25 cellular contexts compared by ENCODE assay signal in the genomic region with DNA sequence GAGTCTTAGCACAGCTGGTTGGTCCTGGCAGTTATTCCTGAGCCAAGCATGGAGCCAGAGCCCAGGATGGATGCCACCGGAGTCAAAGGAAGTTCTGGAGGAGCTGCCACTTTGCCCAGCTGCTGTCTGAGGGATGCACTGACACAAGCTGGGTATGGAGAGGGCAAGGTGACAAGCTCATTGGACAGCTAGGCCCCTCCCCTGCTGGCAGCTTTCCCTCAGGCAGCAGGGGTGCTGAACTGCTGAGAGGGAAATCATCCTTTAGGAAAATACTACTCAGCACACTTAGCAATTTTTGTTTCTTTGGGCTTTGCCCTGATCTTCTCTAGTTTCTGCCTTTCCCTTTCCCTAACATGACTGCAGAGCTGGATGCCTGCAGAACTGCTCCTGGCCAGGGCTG.
DNase-seq lines count a peak whose midpoint lies in the region; ATAC-seq, FAIRE-seq and TF ChIP-seq lines count a peak whose summit lies in the region.
"Had no signal": no experiment of that assay in that cellular context is flagged by ENCODE, and none has a peak within 500 bp of the region (broad histone marks: within the 10 kb centered on the region; RNA-seq: fewer than 3 reads in every experiment).

No MANE protein-coding gene starts in this region.

- H3K27ac Mint-ChIP-seq in activated naive CD4-positive, alpha-beta T cell treated with anti-CD3 and anti-CD28 coated beads, Interleukin-2, amount 50 U/mL, for 24 hours = no peak overlapping the region
- H3K27ac Mint-ChIP-seq: activated CD4-positive, alpha-beta T cell treated with anti-CD3 and anti-CD28 coated beads for 36 hours; activated naive CD8-positive, alpha-beta T cell treated with anti-CD3 and anti-CD28 coated beads, Interleukin-2, amount 10 ng/mL, durations not matched to agents 7 days and 5 days; activated T-helper 1 cell treated with anti-CD3 and anti-CD28 coated beads, Interleukin-12 subunit alpha, Interleukin-12 subunit beta, Interleukin-2, Interleukin-4 antibody, amounts not matched to agents 30 ng/mL and 10 ng/mL and 1 ng/mL, durations not matched to agents 14 hours and 24 hours and 36 hours; CD4-positive, alpha-beta memory T cell; natural killer cell treated with Interleukin-12 subunit alpha and Interleukin-12 subunit beta and Interleukin-15 and Interleukin-18, amount 100 ng/mL, for 72 hours; type B pancreatic cell had no signal

- no peak for DNase-seq in activated naive CD4-positive, alpha-beta T cell treated with Interleukin-2 at 50 U/mL for 16 hours
- DNase-seq in NCI-H2171 (lab: John Stamatoyannopoulos, UW) (peak; percentile 40), kidney tubule cell (ENCODE audit: low spot score) (peak; percentile 10), HCEC 1CT (no peak), GM12891 (ENCODE audit: insufficient read length, low spot score) (no peak), NCI-H774 (lab: John Stamatoyannopoulos, UW) (no peak)
- DNase-seq: activated CD4-positive, alpha-beta T cell treated with anti-CD3 and anti-CD28 coated beads for 36 hours; activated naive CD8-positive, alpha-beta T cell treated with anti-CD3 and anti-CD28 coated beads, Interleukin-2, amount 10 ng/mL, durations not matched to agents 7 days and 5 days; CD4-positive, alpha-beta memory T cell; H7; Kasumi-1; NCI-H1436 treated with DMSO at 0.1 percent for 48 hours; NCI-H226; PC-3; stimulated activated CD4-positive, alpha-beta T cell treated with anti-CD3 and anti-CD28 coated beads, Interleukin-2, amount 100 ng/mL, for 24 hours; stimulated activated naive CD4-positive, alpha-beta T cell treated with Interleukin-2 at 50 U/mL for 16 hours; T-helper 1 cell had no signal

- no peaks in the 10 kb centered on the region for H3K9me3 Mint-ChIP-seq in activated naive CD4-positive, alpha-beta T cell treated with anti-CD3 and anti-CD28 coated beads, Interleukin-2, amount 50 U/mL, for 24 hours
- H3K9me3 Mint-ChIP-seq: activated T-helper 1 cell treated with anti-CD3 and anti-CD28 coated beads, Interleukin-12 subunit alpha, Interleukin-12 subunit beta, Interleukin-2, Interleukin-4 antibody, amounts not matched to agents 30 ng/mL and 10 ng/mL and 1 ng/mL, durations not matched to agents 14 hours and 24 hours and 36 hours; natural killer cell treated with Interleukin-12 subunit alpha and Interleukin-12 subunit beta and Interleukin-15 and Interleukin-18, amount 100 ng/mL, for 72 hours; type B pancreatic cell had no signal

- peaks cover 1% of the 10 kb centered on the region for H3K36me3 Mint-ChIP-seq in activated naive CD4-positive, alpha-beta T cell treated with anti-CD3 and anti-CD28 coated beads, Interleukin-2, amount 50 U/mL, for 24 hours
- H3K36me3 Mint-ChIP-seq: brain; CD4-positive, alpha-beta memory T cell; natural killer cell treated with Interleukin-12 subunit alpha and Interleukin-12 subunit beta and Interleukin-15 and Interleukin-18, amount 100 ng/mL, for 72 hours; type B pancreatic cell had no signal

- H3K27me3 Mint-ChIP-seq in activated naive CD4-positive, alpha-beta T cell treated with anti-CD3 and anti-CD28 coated beads, Interleukin-2, amount 50 U/mL, for 24 hours = no peaks in the 10 kb centered on the region
- H3K27me3 Mint-ChIP-seq: activated naive CD8-positive, alpha-beta T cell treated with anti-CD3 and anti-CD28 coated beads, Interleukin-2, amount 10 ng/mL, durations not matched to agents 7 days and 5 days; type B pancreatic cell had no signal

- FAIRE-seq in GM12891 (lab: Jason Lieb, UNC) = no peak
- FAIRE-seq: colon, HTR-8/SVneo had no signal

- no peak for ATAC-seq in esophagus mucosa
- ATAC-seq: activated CD4-positive, alpha-beta T cell treated with anti-CD3 and anti-CD28 coated beads for 36 hours; PC-3 had no signal

- no peak for TF ChIP-seq POLR2A in GM12891 (IDR thresholded peaks at IDR 0.05; ENCODE audit: low read depth, low read length)

- peaks cover 40% of the 10 kb centered on the region for H3K4me1 Mint-ChIP-seq in activated naive CD4-positive, alpha-beta T cell treated with anti-CD3 and anti-CD28 coated beads, Interleukin-2, amount 50 U/mL, for 24 hours

- peak overlapping the region; percentile 19 for H3K4me3 Mint-ChIP-seq in activated naive CD4-positive, alpha-beta T cell treated with anti-CD3 and anti-CD28 coated beads, Interleukin-2, amount 50 U/mL, for 24 hours
- H3K4me3 Mint-ChIP-seq: activated CD4-positive, alpha-beta T cell treated with anti-CD3 and anti-CD28 coated beads for 36 hours; activated naive CD8-positive, alpha-beta T cell treated with anti-CD3 and anti-CD28 coated beads, Interleukin-2, amount 10 ng/mL, durations not matched to agents 7 days and 5 days; activated T-helper 1 cell treated with anti-CD3 and anti-CD28 coated beads, Interleukin-12 subunit alpha, Interleukin-12 subunit beta, Interleukin-2, Interleukin-4 antibody, amounts not matched to agents 30 ng/mL and 10 ng/mL and 1 ng/mL, durations not matched to agents 14 hours and 24 hours and 36 hours; brain; CD4-positive, alpha-beta memory T cell; natural killer cell treated with Interleukin-12 subunit alpha and Interleukin-12 subunit beta and Interleukin-15 and Interleukin-18, amount 100 ng/mL, for 72 hours; type B pancreatic cell had no signal

TF ChIP-seq in GM12891, 5 proteins besides CTCF, POLR2A, EP300 and RAD21:
- TF ChIP-seq SPI1 (IDR thresholded peaks at IDR 0.05; ENCODE audit: low read depth, low read length) (no peak), PAX5 (IDR thresholded peaks at IDR 0.05; ENCODE audit: insufficient read depth, low read length, severe bottlenecking) (no peak), TAF1 (IDR thresholded peaks at IDR 0.05; ENCODE audit: low read depth, low read length) (no peak), POLR2AphosphoS5 (IDR thresholded peaks at IDR 0.05; ENCODE audit: low read depth, low read length) (no peak), POU2F2 (IDR thresholded peaks at IDR 0.05; ENCODE audit: low read depth, low read length) (no peak)

Comparison
In these comparisons a context has a peak if more than half of its experiments do, and no peak if none do; other contexts are left out.
1. DNase-seq: peak in NCI-H2171 (single experiment) and kidney tubule cell (single experiment); none in activated naive CD4-positive, alpha-beta T cell treated with Interleukin-2 at 50 U/mL for 16 hours (single experiment), HCEC 1CT (single experiment), GM12891 (single experiment) and NCI-H774 (single experiment).